ENCODE assay signal across 25 cellular contexts in the genomic region with DNA sequence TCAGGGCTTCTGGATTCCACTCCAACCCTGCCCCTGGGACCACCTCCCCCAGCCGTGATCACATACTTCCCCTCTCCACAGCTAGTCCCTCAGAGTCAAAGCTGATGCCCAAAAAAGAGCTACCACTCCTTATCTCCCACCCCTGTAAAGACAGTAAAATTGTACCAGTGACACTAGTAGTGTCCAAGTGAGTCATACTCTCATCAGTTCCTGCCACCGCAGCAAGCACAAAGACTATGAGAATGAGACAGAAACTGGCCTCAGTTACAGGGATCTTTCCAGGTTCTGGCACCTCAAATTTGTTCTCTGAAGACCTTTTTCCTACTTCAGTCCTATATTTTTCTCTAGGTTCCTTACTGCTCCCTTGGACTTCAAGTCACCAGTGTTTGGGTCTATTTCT.
DNase-seq lines count a peak whose midpoint lies in the region; ATAC-seq, FAIRE-seq and TF ChIP-seq lines count a peak whose summit lies in the region.
"Had no signal": no experiment of that assay in that cellular context is flagged by ENCODE, and none has a peak within 500 bp of the region (broad histone marks: within the 10 kb centered on the region; RNA-seq: fewer than 3 reads in every experiment).

No MANE protein-coding gene starts in this region.

- H3K79me1 ChIP-seq in trophoblast cell (ENCODE audit: low read length), result no peaks in the 10 kb centered on the region

- H3K27ac ChIP-seq in GM23338 (ENCODE audit: low read depth), result no peak overlapping the region
- H3K27ac ChIP-seq in PC-3 (ENCODE audit: low read length), result peak overlapping the region; percentile 32
- H3K27ac ChIP-seq in endothelial cell of umbilical vein (ENCODE audit: insufficient read depth, low read depth, low read length), result no peak overlapping the region
- no peak overlapping the region for H3K27ac ChIP-seq in trophoblast cell (ENCODE audit: low read depth, low read length)
- H3K27ac ChIP-seq: ascending aorta; BLaER1 treated with 17β-estradiol and CSF1 and Interleukin-3, amounts not matched to agents 10 nM and 100 nM; skin epidermis; stomach had no signal

- no peaks in the 10 kb centered on the region for H3F3A ChIP-seq in GM23338 (replicated peaks; ENCODE audit: low read depth)
- H3F3A ChIP-seq in PC-3 (ENCODE audit: low read length, unreplicated experiment), result no peaks in the 10 kb centered on the region

- H3K9me3 ChIP-seq in PC-3 (ENCODE audit: low read length) (no peaks in the 10 kb centered on the region), endothelial cell of umbilical vein (replicated peaks; ENCODE audit: control insufficient read depth, insufficient read depth, low read length) (no peaks in the 10 kb centered on the region), trophoblast cell (ENCODE audit: insufficient read depth, low read depth, low read length) (peaks cover 2% of the 10 kb centered on the region), Caco-2 (no peaks in the 10 kb centered on the region)
- H3K9me3 ChIP-seq: ascending aorta; BLaER1 treated with 17β-estradiol and CSF1 and Interleukin-3, amounts not matched to agents 10 nM and 100 nM; stomach had no signal

- H3K36me3 ChIP-seq in GM23338 (ENCODE audit: insufficient read depth), result no peaks in the 10 kb centered on the region
- H3K36me3 ChIP-seq in PC-3 (ENCODE audit: low read depth, low read length), result no peaks in the 10 kb centered on the region
- H3K36me3 ChIP-seq in endothelial cell of umbilical vein (ENCODE audit: control insufficient read depth in 2 of 2, extremely low read depth in 1 of 2, insufficient read depth in 2 of 2, low read length in 2 of 2), result no peaks in the 10 kb centered on the region
- H3K36me3 ChIP-seq in trophoblast cell (ENCODE audit: control insufficient read depth in 1 of 2, insufficient read depth in 2 of 2, low read length in 2 of 2), result no peaks in the 10 kb centered on the region
- no peaks in the 10 kb centered on the region for H3K36me3 ChIP-seq in Caco-2 (ENCODE audit: control insufficient read depth, insufficient read depth, low read length)
- H3K36me3 ChIP-seq: ascending aorta; BLaER1 treated with 17β-estradiol and CSF1 and Interleukin-3, amounts not matched to agents 10 nM and 100 nM; stomach had no signal

- H3K23ac ChIP-seq in trophoblast cell (ENCODE audit: low read length), result no peak overlapping the region

- no peak overlapping the region for H3K18ac ChIP-seq in trophoblast cell (ENCODE audit: low read length)

- H3K14ac ChIP-seq in trophoblast cell (ENCODE audit: low read length), result no peak overlapping the region

- H3K9me2 ChIP-seq in GM23338 (ENCODE audit: insufficient read depth), result no peaks in the 10 kb centered on the region
- H3K9me2 ChIP-seq in PC-3 (replicated peaks; ENCODE audit: low read length), result no peaks in the 10 kb centered on the region

- H3K27ac Mint-ChIP-seq in GM23338, result no peak overlapping the region
- H3K27ac Mint-ChIP-seq in Caco-2 (ENCODE audit: unreplicated experiment), result no peak overlapping the region
- H3K27ac Mint-ChIP-seq: activated naive CD4-positive, alpha-beta T cell treated with anti-CD3 and anti-CD28 coated beads, Interleukin-2, amount 50 U/mL, for 24 hours; memory B cell; progenitor cell of endocrine pancreas; type B pancreatic cell had no signal

- FAIRE-seq in endothelial cell of umbilical vein (lab: Jason Lieb, UNC), result peak; percentile 68
- FAIRE-seq: colon, D721Med, endometrium, G401.6 had no signal

- H2AFZ ChIP-seq in GM23338, result peak overlapping the region; percentile 85; the same call in 1 of the 2 replicates
- 0 out of 2 replicates have a peak overlapping the region, but pooled peaks have one; percentile 21 for H2AFZ ChIP-seq in PC-3 (ENCODE audit: low read length)
- no peak overlapping the region for H2AFZ ChIP-seq in endothelial cell of umbilical vein (ENCODE audit: low read depth, low read length)
- H2AFZ ChIP-seq in trophoblast cell (ENCODE audit: insufficient read depth, low read length, poor library complexity), result no peak overlapping the region

- H2BK5ac ChIP-seq in trophoblast cell (ENCODE audit: low read depth, low read length, poor library complexity), result no peak overlapping the region

- no peaks in the 10 kb centered on the region for H3K4me1 ChIP-seq in GM23338 (ENCODE audit: insufficient read depth)
- H3K4me1 ChIP-seq in PC-3 (ENCODE audit: insufficient read depth, low read length), result peaks cover 11% of the 10 kb centered on the region
- H3K4me1 ChIP-seq in endothelial cell of umbilical vein (ENCODE audit: control insufficient read depth, extremely low read depth, insufficient read depth, low read length), result peaks cover 3% of the 10 kb centered on the region
- peaks cover 0 to 3% of the 10 kb centered on the region in 2 experiments for H3K4me1 ChIP-seq in trophoblast cell (ENCODE audit: control insufficient read depth in 1 of 2, insufficient read depth in 2 of 2, low read length in 2 of 2)
- H3K4me1 ChIP-seq in Caco-2, result peaks cover 5% of the 10 kb centered on the region; the same call in 1 of the 2 replicates
- H3K4me1 ChIP-seq: ascending aorta, stomach had no signal

- POLR2A ChIA-PET in PC-3 (lab: Charles Lee; ENCODE audit: unreplicated experiment) (no interaction called here), endothelial cell of umbilical vein (lab: Charles Lee) (no interaction called here), Caco-2 (lab: Charles Lee) (no interaction called here)

- ATAC-seq in GM23338 (no peak), PC-3 (peak; percentile 91), GM21423 (IDR thresholded peaks at IDR 0.05; ENCODE audit: unreplicated experiment) (no peak), GM21786 (IDR thresholded peaks at IDR 0.05; ENCODE audit: unreplicated experiment) (no peak)

- intact Hi-C loops in PC-3 (cut with micrococcal nuclease), result no loop called here
- intact Hi-C loops in endothelial cell of umbilical vein (cut with micrococcal nuclease), result no loop called here
- intact Hi-C loops in Caco-2 (cut with micrococcal nuclease; ENCODE audit: unreplicated experiment), result no loop called here

- WGBS in trophoblast cell (ENCODE audit: extremely low coverage, insufficient coverage, insufficient read length), result no CpG with 5 or more reads among the region's 2 CpGs

- BruUV-seq in PC-3 (replicated peaks; lab: Mats Ljungman, UMichigan) (no TSS peak), endothelial cell of umbilical vein (replicated peaks; lab: Mats Ljungman, UMichigan) (no TSS peak), Caco-2 (replicated peaks; lab: Mats Ljungman, UMichigan) (no TSS peak)

- H2BK12ac ChIP-seq in trophoblast cell (ENCODE audit: low read length), result peak overlapping the region; percentile 80

- no peak overlapping the region for H3K4me2 ChIP-seq in GM23338
- 0 out of 2 replicates have a peak overlapping the region, but pooled peaks have one; percentile 17 for H3K4me2 ChIP-seq in PC-3 (ENCODE audit: low read length)
- H3K4me2 ChIP-seq in endothelial cell of umbilical vein (ENCODE audit: insufficient read depth, low read length), result no peak overlapping the region
- H3K4me2 ChIP-seq in trophoblast cell (ENCODE audit: low read length), result no peak overlapping the region
- H3K4me2 ChIP-seq: BLaER1 treated with 17β-estradiol and CSF1 and Interleukin-3, amounts not matched to agents 10 nM and 100 nM had no signal

- H4K12ac ChIP-seq in trophoblast cell (ENCODE audit: low read depth, low read length), result no peak overlapping the region

- no peaks in the 10 kb centered on the region for H3K9me1 ChIP-seq in endothelial cell of umbilical vein (replicated peaks; ENCODE audit: control insufficient read depth, extremely low read depth, insufficient read depth, low read length)

- dilution Hi-C loops in endothelial cell of umbilical vein (cut with MboI; ENCODE audit: extremely low pct_ligation_motif_present, low sequenced_read_pairs), result no loop called here

- CTCF ChIA-PET in PC-3 (lab: Charles Lee) (no interaction called here), endothelial cell of umbilical vein (lab: Charles Lee) (no interaction called here), Caco-2 (lab: Charles Lee) (no interaction called here)

- TF ChIP-seq CTCF in GM23338 (conservative IDR thresholded peaks at IDR 0.05; ENCODE audit: low read depth in 2 of 2) (no peak), PC-3 (conservative IDR thresholded peaks at IDR 0.05; ENCODE audit: low read depth, low read length) (no peak), endothelial cell of umbilical vein (IDR thresholded peaks at IDR 0.05; ENCODE audit: extremely low read depth in 1 of 2, insufficient read depth in 1 of 2, low read depth in 1 of 2, low read length in 2 of 2) (no peak), Caco-2 (IDR thresholded peaks at IDR 0.05; ENCODE audit: insufficient read depth in 1 of 2, low read depth in 1 of 2, low read length in 1 of 2, severe bottlenecking in 1 of 2, unreplicated experiment in 1 of 2) (no peak)

- H3K27me3 ChIP-seq in GM23338 (ENCODE audit: insufficient read depth), result no peaks in the 10 kb centered on the region
- H3K27me3 ChIP-seq in PC-3 (ENCODE audit: low read length), result no peaks in the 10 kb centered on the region
- H3K27me3 ChIP-seq in endothelial cell of umbilical vein (ENCODE audit: control insufficient read depth in 2 of 2, insufficient read depth in 2 of 2, low read length in 2 of 2), result no peaks in the 10 kb centered on the region
- no peaks in the 10 kb centered on the region for H3K27me3 ChIP-seq in trophoblast cell (ENCODE audit: insufficient read depth, low read length)
- no peaks in the 10 kb centered on the region for H3K27me3 ChIP-seq in Caco-2 (replicated peaks; ENCODE audit: control insufficient read depth, insufficient read depth, low read length)
- H3K27me3 ChIP-seq: ascending aorta; BLaER1 treated with 17β-estradiol and CSF1 and Interleukin-3, amounts not matched to agents 10 nM and 100 nM; stomach had no signal

- no peak overlapping the region for H3K9ac ChIP-seq in PC-3 (ENCODE audit: low read length)
- no peak overlapping the region for H3K9ac ChIP-seq in endothelial cell of umbilical vein (replicated peaks; ENCODE audit: extremely low read depth, insufficient read depth, low read length)
- no peak overlapping the region for H3K9ac ChIP-seq in trophoblast cell (ENCODE audit: low read length)
- H3K9ac ChIP-seq: BLaER1 treated with 17β-estradiol and CSF1 and Interleukin-3, amounts not matched to agents 10 nM and 100 nM had no signal

- no peak overlapping the region for H3K4me3 ChIP-seq in GM23338
- no peak overlapping the region for H3K4me3 ChIP-seq in PC-3 (ENCODE audit: low read length)
- no peak overlapping the region for H3K4me3 ChIP-seq in endothelial cell of umbilical vein (replicated peaks in 1 of 3; ENCODE audit: insufficient read depth in 1 of 3, low read depth in 1 of 3, low read length in 3 of 3)
- no peak overlapping the region for H3K4me3 ChIP-seq in trophoblast cell (ENCODE audit: low read depth, low read length)
- H3K4me3 ChIP-seq in Caco-2 (ENCODE audit: low read depth, low read length), result no peak overlapping the region
- H3K4me3 ChIP-seq: ascending aorta; BLaER1 treated with 17β-estradiol and CSF1 and Interleukin-3, amounts not matched to agents 10 nM and 100 nM; skin epidermis; stomach had no signal

- H3K9me3 Mint-ChIP-seq in GM23338 (no peaks in the 10 kb centered on the region), Caco-2 (ENCODE audit: unreplicated experiment) (no peaks in the 10 kb centered on the region)
- H3K9me3 Mint-ChIP-seq: type B pancreatic cell had no signal

- H3K36me3 Mint-ChIP-seq in GM23338 (ENCODE audit: low read depth) (no peaks in the 10 kb centered on the region), Caco-2 (ENCODE audit: insufficient read depth, unreplicated experiment) (no peaks in the 10 kb centered on the region)
- H3K36me3 Mint-ChIP-seq: activated naive CD4-positive, alpha-beta T cell treated with anti-CD3 and anti-CD28 coated beads, Interleukin-2, amount 50 U/mL, for 24 hours; memory B cell; type B pancreatic cell had no signal

- H3K27me3 Mint-ChIP-seq in GM23338 (ENCODE audit: insufficient read depth, low read depth, poor library complexity), result peaks cover 6% of the 10 kb centered on the region
- no peaks in the 10 kb centered on the region for H3K27me3 Mint-ChIP-seq in Caco-2 (ENCODE audit: insufficient read depth, unreplicated experiment)
- H3K27me3 Mint-ChIP-seq: activated naive CD4-positive, alpha-beta T cell treated with anti-CD3 and anti-CD28 coated beads, Interleukin-2, amount 50 U/mL, for 24 hours; progenitor cell of endocrine pancreas; type B pancreatic cell had no signal

- H4K8ac ChIP-seq in trophoblast cell (ENCODE audit: low read depth, low read length), result no peak overlapping the region

- H3K79me2 ChIP-seq in GM23338 (replicated peaks; ENCODE audit: insufficient read depth), result no peaks in the 10 kb centered on the region
- H3K79me2 ChIP-seq in PC-3 (ENCODE audit: low read length), result no peaks in the 10 kb centered on the region
- H3K79me2 ChIP-seq in endothelial cell of umbilical vein (ENCODE audit: control insufficient read depth, insufficient read depth, low read length), result no peaks in the 10 kb centered on the region
- H3K79me2 ChIP-seq in trophoblast cell (ENCODE audit: control insufficient read depth, insufficient read depth, low read length, poor library complexity), result no peaks in the 10 kb centered on the region

- DNase-seq in GM23338 (ENCODE audit: low spot score) (no peak), PC-3 (peak; percentile 51), endothelial cell of umbilical vein (ENCODE audit: low read depth, low spot score) (no peak), trophoblast cell (no peak), Caco-2 (no peak)
- DNase-seq: activated CD4-positive, CD25-positive, alpha-beta regulatory T cell treated with anti-CD3 and anti-CD28 coated beads, Interleukin-2, amount 50 U/mL, for 72 hours; activated T-cell treated with anti-CD3 and anti-CD28 coated beads, Interleukin-2, amount 50 U/mL, for 48 hours; foreskin melanocyte; NCI-H1436 treated with DMSO at 0.1 percent for 48 hours; NCI-H774; stimulated activated CD4-positive, alpha-beta T cell treated with anti-CD3 and anti-CD28 coated beads, Interleukin-2, amount 100 ng/mL, for 48 hours; stomach had no signal

- peak overlapping the region; percentile 66 for H2BK120ac ChIP-seq in trophoblast cell (ENCODE audit: insufficient read depth, low read length, poor library complexity)

- H4K91ac ChIP-seq in trophoblast cell (ENCODE audit: low read depth, low read length), result no peak overlapping the region

- peak overlapping the region; percentile 83 for H2AK5ac ChIP-seq in trophoblast cell (ENCODE audit: low read length)

- H4K20me1 ChIP-seq in GM23338 (replicated peaks; ENCODE audit: insufficient read depth) (no peaks in the 10 kb centered on the region), PC-3 (ENCODE audit: low read length) (no peaks in the 10 kb centered on the region), endothelial cell of umbilical vein (replicated peaks; ENCODE audit: control insufficient read depth, extremely low read depth, insufficient read depth, low read length) (no peaks in the 10 kb centered on the region)
- H4K20me1 ChIP-seq: BLaER1 treated with 17β-estradiol and CSF1 and Interleukin-3, amounts not matched to agents 10 nM and 100 nM had no signal

- no peak overlapping the region for H3K4me3 Mint-ChIP-seq in GM23338
- no peak overlapping the region for H3K4me3 Mint-ChIP-seq in Caco-2 (ENCODE audit: unreplicated experiment)
- H3K4me3 Mint-ChIP-seq: activated naive CD4-positive, alpha-beta T cell treated with anti-CD3 and anti-CD28 coated beads, Interleukin-2, amount 50 U/mL, for 24 hours; memory B cell; type B pancreatic cell had no signal

- H3K4me1 Mint-ChIP-seq in GM23338, result peaks cover 10% of the 10 kb centered on the region; the same call in 2 of the 3 replicates
- no peaks in the 10 kb centered on the region for H3K4me1 Mint-ChIP-seq in Caco-2 (ENCODE audit: low read depth, unreplicated experiment)
- H3K4me1 Mint-ChIP-seq: activated naive CD4-positive, alpha-beta T cell treated with anti-CD3 and anti-CD28 coated beads, Interleukin-2, amount 50 U/mL, for 24 hours; memory B cell had no signal

- H3K4ac ChIP-seq in trophoblast cell (ENCODE audit: low read depth, low read length), result no peak overlapping the region

- no peak for TF ChIP-seq POLR2A in endothelial cell of umbilical vein (IDR thresholded peaks at IDR 0.05; ENCODE audit: low read depth, low read length)

Comparison
In these comparisons a context has a peak if more than half of its experiments do, and no peak if none do; other contexts are left out.
1. H2AFZ ChIP-seq: peak in GM23338 (single experiment) and PC-3 (single experiment); none in endothelial cell of umbilical vein (single experiment) and trophoblast cell (single experiment).